ENCODE assay signal across 1 cellular context in the genomic region with DNA sequence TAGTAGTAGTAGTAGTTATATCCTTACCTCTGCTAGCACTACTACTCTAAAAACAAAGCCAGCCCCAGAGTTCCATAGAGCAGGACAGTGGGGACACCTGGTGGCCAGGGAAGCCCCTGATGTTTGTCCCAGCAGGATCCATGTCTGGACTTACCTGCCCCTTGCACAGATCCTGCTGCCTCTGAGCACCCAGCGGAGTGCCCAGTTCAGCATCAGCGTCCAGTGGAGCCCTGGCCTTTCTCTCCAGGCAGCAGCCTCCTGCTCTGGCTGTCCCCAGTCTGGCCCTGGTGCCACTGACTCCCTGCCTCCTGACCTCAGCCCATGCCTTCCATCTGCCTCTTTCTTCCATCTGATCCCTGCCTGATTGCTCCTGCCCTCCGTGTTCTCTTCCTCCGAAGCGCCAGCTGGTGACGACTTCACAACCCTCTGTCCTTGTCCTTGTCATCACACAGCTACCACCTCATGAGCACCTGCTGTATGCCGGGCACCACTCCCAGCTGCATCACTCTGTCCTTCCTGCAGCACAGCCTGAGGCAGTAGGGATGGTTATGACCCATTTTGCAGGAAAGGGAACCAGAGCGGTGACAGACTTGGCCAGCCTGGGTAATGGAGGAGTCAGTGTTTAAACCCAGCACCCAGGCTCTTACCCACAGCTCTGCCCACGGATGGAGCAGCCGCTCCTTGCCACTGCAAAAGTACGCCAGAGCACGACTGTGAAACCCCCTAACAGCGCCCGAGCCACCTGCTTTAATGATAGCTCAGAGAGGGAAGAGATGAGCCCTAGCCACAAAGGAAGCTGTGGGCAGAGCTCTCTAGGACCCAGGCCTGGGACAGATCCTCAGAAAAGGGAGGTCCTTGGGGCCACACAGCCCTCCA.
TF ChIP-seq lines count a peak whose summit lies in the region.

No MANE protein-coding gene starts in this region.

TF ChIP-seq in K562, 482 proteins besides CTCF, POLR2A, EP300 and RAD21:
- TF ChIP-seq, protein P1, sequence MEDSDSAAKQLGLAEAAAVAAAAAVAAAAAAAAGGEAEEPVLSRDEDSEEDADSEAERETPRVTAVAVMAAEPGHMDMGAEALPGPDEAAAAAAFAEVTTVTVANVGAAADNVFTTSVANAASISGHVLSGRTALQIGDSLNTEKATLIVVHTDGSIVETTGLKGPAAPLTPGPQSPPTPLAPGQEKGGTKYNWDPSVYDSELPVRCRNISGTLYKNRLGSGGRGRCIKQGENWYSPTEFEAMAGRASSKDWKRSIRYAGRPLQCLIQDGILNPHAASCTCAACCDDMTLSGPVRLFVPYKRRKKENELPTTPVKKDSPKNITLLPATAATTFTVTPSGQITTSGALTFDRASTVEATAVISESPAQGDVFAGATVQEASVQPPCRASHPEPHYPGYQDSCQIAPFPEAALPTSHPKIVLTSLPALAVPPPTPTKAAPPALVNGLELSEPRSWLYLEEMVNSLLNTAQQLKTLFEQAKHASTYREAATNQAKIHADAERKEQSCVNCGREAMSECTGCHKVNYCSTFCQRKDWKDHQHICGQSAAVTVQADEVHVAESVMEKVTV (CRISPR knock-in tag; IDR thresholded peaks at IDR 0.05), result peak; percentile 21; the same call in 1 of the 2 replicates
- peak; percentile 46 for TF ChIP-seq SMC3 (conservative IDR thresholded peaks at IDR 0.05; ENCODE audit: insufficient read depth, low read depth, low read length)
- no peak for TF ChIP-seq HDAC1 (IDR thresholded peaks at IDR 0.05)
- peak; percentile 56; the same call in 1 of the 2 replicates for TF ChIP-seq STAG1 (CRISPR knock-in tag; IDR thresholded peaks at IDR 0.05; ENCODE audit: borderline replicate concordance)
TF ChIP-seq in K562: peak in this region for 3.
